ENCODE assay signal across 25 cellular contexts in genomic region chr10:69952801-69953200, GRCh38.
DNase-seq lines count a peak whose midpoint lies in the region; TF ChIP-seq lines count a peak whose summit lies in the region.
"Had no signal": no experiment of that assay in that cellular context is flagged by ENCODE, and none has a peak within 500 bp of the region (broad histone marks: within the 10 kb centered on the region; RNA-seq: fewer than 3 reads in every experiment).

No MANE protein-coding gene starts in this region.

- peaks cover 18% of the 10 kb centered on the region for H3K27me3 Mint-ChIP-seq in activated naive CD4-positive, alpha-beta T cell treated with anti-CD3 and anti-CD28 coated beads, Interleukin-2, amount 10 ng/mL, durations not matched to agents 7 days and 5 days

- H3K9ac ChIP-seq in BLaER1 (peak overlapping the region; percentile 59), SK-N-MC (ENCODE audit: insufficient read length) (peak overlapping the region; percentile 45), neuronal stem cell (ENCODE audit: low read depth, low read length, poor library complexity) (no peak overlapping the region)

- no peak overlapping the region for H3K4ac ChIP-seq in neuronal stem cell (ENCODE audit: low read length)

- H2BK12ac ChIP-seq in neuronal stem cell (ENCODE audit: low read length): no peak overlapping the region

- no CpG with 5 or more reads among the region's 4 CpGs for WGBS in neuronal stem cell (ENCODE audit: extremely low coverage in 2 of 2, insufficient read length in 2 of 2, insufficient replicate concordance in 1 of 2), 2 donors

- no peak overlapping the region for H2BK5ac ChIP-seq in neuronal stem cell (ENCODE audit: low read length)

- TF ChIP-seq CTCF in fibroblast of the aortic adventitia (IDR thresholded peaks at IDR 0.05; ENCODE audit: insufficient read depth, low read length) (no peak), dorsolateral prefrontal cortex (IDR thresholded peaks at IDR 0.05 in 54 of 56, conservative IDR thresholded peaks at IDR 0.05 in 2 of 56; ENCODE audit: low read depth in 1 of 56, partially characterized antibody in 56 of 56) (no peak)

- no peak overlapping the region for H3K14ac ChIP-seq in neuronal stem cell (ENCODE audit: low read length)

- H3K4me3 ChIP-seq in BLaER1 (no peak overlapping the region), SK-N-MC (peak overlapping the region; percentile 40), fibroblast of the aortic adventitia (ENCODE audit: low read depth, low read length) (no peak overlapping the region), neuronal stem cell (ENCODE audit: low read length in 2 of 2) (no peak overlapping the region), dorsolateral prefrontal cortex (no peak overlapping the region)
- H3K4me3 ChIP-seq: right lobe of liver, uterus had no signal

- H3K27me3 ChIP-seq in BLaER1: no peaks in the 10 kb centered on the region
- H3K27me3 ChIP-seq in neuronal stem cell (ENCODE audit: control insufficient read depth in 3 of 3, insufficient read depth in 3 of 3, low read depth in 1 of 3, low read length in 3 of 3): no peaks in the 10 kb centered on the region
- no peaks in the 10 kb centered on the region for H3K27me3 ChIP-seq in dorsolateral prefrontal cortex
- H3K27me3 ChIP-seq: right lobe of liver, uterus had no signal

- no peaks in the 10 kb centered on the region for H3K9me3 ChIP-seq in BLaER1
- no peaks in the 10 kb centered on the region for H3K9me3 ChIP-seq in SK-N-MC (ENCODE audit: low read depth, low read length)
- peaks cover 0 to 2% of the 10 kb centered on the region in 2 donors for H3K9me3 ChIP-seq in neuronal stem cell (replicated peaks in 1 of 2; ENCODE audit: control insufficient read depth in 2 of 2, insufficient read depth in 1 of 2, low read depth in 1 of 2, low read length in 2 of 2)
- H3K9me3 ChIP-seq: right lobe of liver, uterus had no signal

- no peaks in the 10 kb centered on the region for H4K20me1 ChIP-seq in BLaER1

- peak overlapping the region; percentile 76 for H3K27ac ChIP-seq in BLaER1
- peak overlapping the region; percentile 95 for H3K27ac ChIP-seq in SK-N-MC
- peak overlapping the region; percentile 65 for H3K27ac ChIP-seq in neuronal stem cell (replicated peaks; ENCODE audit: low read length)
- H3K27ac ChIP-seq in dorsolateral prefrontal cortex: no peak overlapping the region
- H3K27ac ChIP-seq: right lobe of liver, uterus, VCaP had no signal

- no peak overlapping the region for H3K4me3 Mint-ChIP-seq in activated naive CD4-positive, alpha-beta T cell treated with anti-CD3 and anti-CD28 coated beads, Interleukin-2, amount 10 ng/mL, durations not matched to agents 7 days and 5 days
- H3K4me3 Mint-ChIP-seq: CD4-positive, CD25-positive, alpha-beta regulatory T cell; H9 had no signal

- intact Hi-C loops in dorsolateral prefrontal cortex (cut with DNase I): no loop called here

- CTCF ChIA-PET in activated naive CD4-positive, alpha-beta T cell treated with anti-CD3 and anti-CD28 coated beads, Interleukin-2, amount 10 ng/mL, durations not matched to agents 7 days and 5 days (lab: Charles Lee): no interaction called here

- H3K36me3 ChIP-seq in BLaER1: no peaks in the 10 kb centered on the region
- no peaks in the 10 kb centered on the region for H3K36me3 ChIP-seq in SK-N-MC (ENCODE audit: insufficient read depth, low read length)
- H3K36me3 ChIP-seq in neuronal stem cell (replicated peaks in 1 of 2; ENCODE audit: control insufficient read depth in 2 of 2, insufficient read depth in 2 of 2, low read length in 2 of 2): no peaks in the 10 kb centered on the region
- H3K36me3 ChIP-seq: right lobe of liver, uterus had no signal

- no peak overlapping the region for H2BK15ac ChIP-seq in neuronal stem cell (ENCODE audit: low read length)

- DNase-seq in SK-N-MC (ENCODE audit: low read depth, low spot score) (no peak), fibroblast of the aortic adventitia (ENCODE audit: low read depth) (peak; percentile 14), neuronal stem cell (ENCODE audit: low spot score) (peak; percentile 66), EL (no peak), KG1 (lab: John Stamatoyannopoulos, UW) (no peak), dorsolateral prefrontal cortex (no peak)
- DNase-seq in activated naive CD4-positive, alpha-beta T cell treated with anti-CD3 and anti-CD28 coated beads, Interleukin-2, amount 10 ng/mL, durations not matched to agents 7 days and 5 days: no peak
- DNase-seq: ACHN; activated CD4-positive, alpha-beta T cell treated with anti-CD3 and anti-CD28 coated beads, Interleukin-2, amount 50 U/mL, for 4 hours; activated gamma-delta T cell; amniotic stem cell; caudate nucleus; CD4-positive, CD25-positive, alpha-beta regulatory T cell; effector CD4-positive, alpha-beta T cell; H9; kidney; NCI-H1105; NCI-H2081; NCI-H446; NK-92 treated with Interleukin-12 subunit alpha and Interleukin-12 subunit beta, amount 100 ng/mL, for 24 hours; stimulated activated CD4-positive, alpha-beta T cell treated with anti-CD3 and anti-CD28 coated beads, Interleukin-15, amount 100 ng/mL, for 24 hours; uterus had no signal

- H3K18ac ChIP-seq in neuronal stem cell (ENCODE audit: low read length): no peak overlapping the region

- H3K36me3 Mint-ChIP-seq in activated naive CD4-positive, alpha-beta T cell treated with anti-CD3 and anti-CD28 coated beads, Interleukin-2, amount 10 ng/mL, durations not matched to agents 7 days and 5 days: no peaks in the 10 kb centered on the region
- H3K36me3 Mint-ChIP-seq: CD4-positive, CD25-positive, alpha-beta regulatory T cell had no signal

- H3K4me2 ChIP-seq in BLaER1 (peak overlapping the region; percentile 78), neuronal stem cell (ENCODE audit: insufficient read depth, low read length, poor library complexity, severe bottlenecking) (no peak overlapping the region)

- no peak overlapping the region for H2AK5ac ChIP-seq in neuronal stem cell (ENCODE audit: low read depth, low read length)

- H3K23ac ChIP-seq in neuronal stem cell (ENCODE audit: low read depth, low read length, poor library complexity): no peak overlapping the region

- no peaks in the 10 kb centered on the region for H3K4me1 Mint-ChIP-seq in activated naive CD4-positive, alpha-beta T cell treated with anti-CD3 and anti-CD28 coated beads, Interleukin-2, amount 10 ng/mL, durations not matched to agents 7 days and 5 days
- H3K4me1 Mint-ChIP-seq: CD4-positive, CD25-positive, alpha-beta regulatory T cell had no signal

- H2BK120ac ChIP-seq in neuronal stem cell (ENCODE audit: low read depth, low read length): no peak overlapping the region

- no peak overlapping the region for H4K8ac ChIP-seq in neuronal stem cell (ENCODE audit: low read depth, low read length)

- H3K79me1 ChIP-seq in neuronal stem cell (ENCODE audit: low read depth, low read length): no peaks in the 10 kb centered on the region

- peak overlapping the region; percentile 60 for H2AFZ ChIP-seq in neuronal stem cell (ENCODE audit: low read length)

- H3K4me1 ChIP-seq in BLaER1: peaks cover 30% of the 10 kb centered on the region
- H3K4me1 ChIP-seq in neuronal stem cell (ENCODE audit: control insufficient read depth in 2 of 2, insufficient read depth in 1 of 2, low read depth in 1 of 2, low read length in 2 of 2): peaks cover 0 to 12% of the 10 kb centered on the region in 2 donors
- H3K4me1 ChIP-seq: right lobe of liver, uterus had no signal

- H3K9me3 Mint-ChIP-seq in activated naive CD4-positive, alpha-beta T cell treated with anti-CD3 and anti-CD28 coated beads, Interleukin-2, amount 10 ng/mL, durations not matched to agents 7 days and 5 days: no peaks in the 10 kb centered on the region
- H3K9me3 Mint-ChIP-seq: CD4-positive, CD25-positive, alpha-beta regulatory T cell; H9 had no signal

- no peak overlapping the region for H4K91ac ChIP-seq in neuronal stem cell (ENCODE audit: low read depth, low read length, poor library complexity)

- no peak overlapping the region for H3K27ac Mint-ChIP-seq in activated naive CD4-positive, alpha-beta T cell treated with anti-CD3 and anti-CD28 coated beads, Interleukin-2, amount 10 ng/mL, durations not matched to agents 7 days and 5 days
- H3K27ac Mint-ChIP-seq: CD4-positive, CD25-positive, alpha-beta regulatory T cell had no signal

Comparison
In these comparisons a context has a peak if more than half of its experiments do, and no peak if none do; other contexts are left out.
1. H3K27ac ChIP-seq: peak in BLaER1 (single experiment), SK-N-MC (single experiment) and neuronal stem cell (single experiment); none in dorsolateral prefrontal cortex (0 of 59).
2. DNase-seq: peak in fibroblast of the aortic adventitia (single experiment) and neuronal stem cell (single experiment); none in SK-N-MC (single experiment), activated naive CD4-positive, alpha-beta T cell treated with anti-CD3 and anti-CD28 coated beads, Interleukin-2, amount 10 ng/mL, durations not matched to agents 7 days and 5 days (single experiment), EL (single experiment), KG1 (single experiment) and dorsolateral prefrontal cortex (0 of 10).